Comparison of ENCODE assay signal across 18 cellular contexts in the genomic region with DNA sequence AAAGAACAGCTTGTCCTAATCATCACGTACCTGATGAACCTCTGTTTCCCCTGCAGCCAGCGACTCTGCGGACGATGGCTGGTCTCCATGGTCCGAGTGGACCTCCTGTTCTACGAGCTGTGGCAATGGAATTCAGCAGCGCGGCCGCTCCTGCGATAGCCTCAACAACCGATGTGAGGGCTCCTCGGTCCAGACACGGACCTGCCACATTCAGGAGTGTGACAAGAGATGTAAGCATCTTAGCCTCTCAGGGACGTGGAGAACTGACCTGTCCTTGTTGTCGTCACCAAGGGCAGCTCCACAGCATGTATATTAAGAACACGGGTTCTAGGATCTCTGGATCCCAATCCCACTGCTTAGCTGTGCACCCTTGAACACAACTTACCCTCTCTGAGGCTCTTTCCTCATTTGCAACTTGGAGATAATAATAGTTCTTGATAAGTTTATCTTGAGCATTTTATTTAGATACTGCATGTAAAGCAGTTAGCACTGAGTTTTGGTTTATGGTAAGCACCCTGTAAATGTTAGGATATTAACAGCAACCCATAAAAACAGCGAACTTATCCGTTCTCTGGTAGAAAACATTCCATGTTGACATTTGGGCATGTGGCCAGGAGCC. TPM values are rescaled to one million over a fixed set of nuclear protein-coding genes. Genes with fewer than 3 reads are reported as not detected.
A peak's percentile ranks its signal among the peaks of the same experiment; 100 is the strongest.
DNase-seq lines count a peak whose midpoint lies in the region; ATAC-seq and TF ChIP-seq lines count a peak whose summit lies in the region.
"Had no signal": no experiment of that assay in that cellular context is flagged by ENCODE, and none has a peak within 500 bp of the region (broad histone marks: within the 10 kb centered on the region; RNA-seq: fewer than 3 reads in every experiment).

No MANE protein-coding gene starts in this region.

- H3K27ac ChIP-seq in IMR-90 (ENCODE audit: insufficient read depth, low read length) = no peak overlapping the region
- H3K27ac ChIP-seq in epithelial cell of prostate = peak overlapping the region; percentile 95
- H3K27ac ChIP-seq in mesenchymal stem cell (ENCODE audit: low read length, poor library complexity, severe bottlenecking) = peak overlapping the region; percentile 8
- H3K27ac ChIP-seq: parathyroid adenoma had no signal

- POLR2A ChIA-PET in AG04449 (lab: Yijun Ruan, JAX) = interaction anchor here (0.7 to 3.7 kb wide), 15 partner anchors 76 to 873 kb away, joined by 3 to 25 read pairs (median 3); no protein-coding TSS in a partner anchor
- POLR2A ChIA-PET in IMR-90 (lab: Charles Lee; ENCODE audit: unreplicated experiment) = interaction anchor here (0.6 to 1.6 kb wide), 4 partner anchors 11 to 509 kb away, joined by 3 to 12 read pairs (median 3); no protein-coding TSS in a partner anchor

- peak; percentile 12 for TF ChIP-seq POLR2A in IMR-90 (IDR thresholded peaks at IDR 0.05; ENCODE audit: low read depth, low read length)

- H4K5ac ChIP-seq in IMR-90 (ENCODE audit: low read depth, low read length) = no peak overlapping the region

- no TSS peak for BruUV-seq in IMR-90 (replicated peaks; lab: Mats Ljungman, UMichigan)

- no peak overlapping the region for H3K9ac ChIP-seq in IMR-90 (ENCODE audit: low read depth, low read length)
- peak overlapping the region; percentile 61 for H3K9ac ChIP-seq in mesenchymal stem cell (ENCODE audit: low read length)
- H3K9ac ChIP-seq: parathyroid adenoma had no signal

- no peak overlapping the region for H2BK5ac ChIP-seq in IMR-90 (ENCODE audit: low read depth, low read length, poor library complexity, severe bottlenecking)
- no peak overlapping the region for H2BK5ac ChIP-seq in mesenchymal stem cell (ENCODE audit: low read depth, low read length, poor library complexity, severe bottlenecking)

- CTCF ChIA-PET in AG04449 (lab: Yijun Ruan, JAX) = interaction anchor here (0.9 to 2.3 kb wide), 2 partner anchors 98 to 170 kb away, joined by 4 to 7 read pairs; no protein-coding TSS in a partner anchor
- CTCF ChIA-PET in IMR-90 (lab: Yijun Ruan, JAX) = no interaction called here

- peaks cover 76% of the 10 kb centered on the region for H3K36me3 ChIP-seq in IMR-90 (ENCODE audit: control insufficient read depth, insufficient read depth, low read length)
- peaks cover 52 to 99% of the 10 kb centered on the region in 2 experiments for H3K36me3 ChIP-seq in mesenchymal stem cell (ENCODE audit: control insufficient read depth in 1 of 2, insufficient read depth in 2 of 2, low read depth in 1 of 2, low read length in 2 of 2)

- no peak overlapping the region for H2AK5ac ChIP-seq in IMR-90 (ENCODE audit: low read depth, low read length)
- H2AK5ac ChIP-seq in mesenchymal stem cell (ENCODE audit: low read length, severe bottlenecking) = no peak overlapping the region

- no peak overlapping the region for H2AFZ ChIP-seq in IMR-90 (replicated peaks; ENCODE audit: low read length, poor library complexity)
- no peak overlapping the region for H2AFZ ChIP-seq in mesenchymal stem cell (ENCODE audit: low read depth, low read length)
- H2AFZ ChIP-seq: parathyroid adenoma had no signal

- no peak overlapping the region for H3K14ac ChIP-seq in IMR-90 (replicated peaks; ENCODE audit: low read depth, low read length)
- H3K14ac ChIP-seq in mesenchymal stem cell (ENCODE audit: low read length in 2 of 2) = no peak overlapping the region

- dilution Hi-C loops in IMR-90 (cut with HindIII; ENCODE audit: low sequenced_read_pairs, unreplicated experiment) = no loop called here

- WGBS in IMR-90 (ENCODE audit: extremely low coverage in 2 of 2, insufficient read length in 1 of 2), 2 experiments = 88% methylated on average over 16 of the region's 18 CpGs; no CpG with 5 or more reads in 1 of the 2 experiments
- WGBS in mesenchymal stem cell = 88% methylated on average over 18 of the region's 18 CpGs

- H3K79me1 ChIP-seq in IMR-90 (ENCODE audit: low read depth in 1 of 2, low read length in 2 of 2) (peaks cover 4 to 75% of the 10 kb centered on the region in 2 experiments; a peak in 3 of 4 replicates), mesenchymal stem cell (replicated peaks; ENCODE audit: low read length, poor library complexity, severe bottlenecking) (no peaks in the 10 kb centered on the region)

- H3K9me1 ChIP-seq in IMR-90 (ENCODE audit: insufficient read depth, low read length) = peaks cover 10% of the 10 kb centered on the region; the same call in 1 of the 2 replicates

- no peak overlapping the region for H2BK20ac ChIP-seq in IMR-90 (ENCODE audit: low read depth, low read length)

- ATAC-seq in IMR-90 (ENCODE audit: low read depth) (peak; percentile 0; the same call in 1 of the 2 replicates), GM21360 (IDR thresholded peaks at IDR 0.05; ENCODE audit: unreplicated experiment) (no peak), HG03354 (IDR thresholded peaks at IDR 0.05; ENCODE audit: poor library complexity, severe bottlenecking, unreplicated experiment) (no peak)
- ATAC-seq: activated naive CD8-positive, alpha-beta T cell treated with anti-CD3 and anti-CD28 coated beads, Interleukin-2, amount 50 U/mL, for 24 hours; stimulated activated naive CD8-positive, alpha-beta T cell treated with anti-CD3 and anti-CD28 coated beads, Interleukin-15, Interleukin-2, amounts not matched to agents 100 U/mL and 50 U/mL, for 24 hours had no signal

- H2BK15ac ChIP-seq in IMR-90 (ENCODE audit: low read depth, low read length) = no peak overlapping the region
- H2BK15ac ChIP-seq in mesenchymal stem cell (ENCODE audit: low read depth, poor library complexity, severe bottlenecking) = no peak overlapping the region

- H3K9me3 ChIP-seq in IMR-90 (ENCODE audit: control insufficient read depth, insufficient read depth, low read length) = no peaks in the 10 kb centered on the region
- H3K9me3 ChIP-seq in mesenchymal stem cell (ENCODE audit: control insufficient read depth, low read length) = no peaks in the 10 kb centered on the region

- H2BK12ac ChIP-seq in mesenchymal stem cell (ENCODE audit: low read length in 2 of 2) = no peak overlapping the region

- peak overlapping the region; percentile 39 for H2AK9ac ChIP-seq in IMR-90 (replicated peaks; ENCODE audit: low read depth, low read length, poor library complexity)

- intact Hi-C loops in IMR-90 (cut with micrococcal nuclease) = no loop called here

- peak overlapping the region; percentile 29 for H3K4me3 ChIP-seq in AG04449 (ENCODE audit: low read depth, low read length)
- no peak overlapping the region for H3K4me3 ChIP-seq in IMR-90 (ENCODE audit: insufficient read depth, low read depth, low read length)
- H3K4me3 ChIP-seq in mesenchymal stem cell (ENCODE audit: insufficient read depth in 1 of 2, low read depth in 1 of 2, low read length in 2 of 2) = no peak overlapping the region

- TF ChIP-seq RAD21 in IMR-90 (IDR thresholded peaks at IDR 0.05; ENCODE audit: low read length) = no peak

- H3K4ac ChIP-seq in IMR-90 (ENCODE audit: low read depth, low read length) (no peak overlapping the region), mesenchymal stem cell (ENCODE audit: low read depth in 1 of 2, low read length in 2 of 2) (no peak overlapping the region)

- TF ChIP-seq CTCF in AG04449 (IDR thresholded peaks at IDR 0.05; ENCODE audit: insufficient read depth, low read length, missing control alignments) = no peak
- no peak for TF ChIP-seq CTCF in IMR-90 (conservative IDR thresholded peaks at IDR 0.05; ENCODE audit: low read depth, low read length)

- H3K18ac ChIP-seq in IMR-90 (ENCODE audit: low read depth, low read length) (no peak overlapping the region), mesenchymal stem cell (ENCODE audit: low read depth in 1 of 2, low read length in 2 of 2) (no peak overlapping the region)

- no peaks in the 10 kb centered on the region for H3K4me1 ChIP-seq in IMR-90 (ENCODE audit: control insufficient read depth, insufficient read depth, low read length)
- H3K4me1 ChIP-seq in mesenchymal stem cell (ENCODE audit: control insufficient read depth, insufficient read depth, low read depth, low read length) = peaks cover 25% of the 10 kb centered on the region
- H3K4me1 ChIP-seq: parathyroid adenoma had no signal

- H4K20me1 ChIP-seq in IMR-90 (ENCODE audit: insufficient read depth, low read length) = peaks cover 99% of the 10 kb centered on the region

- H3K23ac ChIP-seq in IMR-90 (ENCODE audit: low read depth, low read length) = no peak overlapping the region
- no peak overlapping the region for H3K23ac ChIP-seq in mesenchymal stem cell (ENCODE audit: low read length in 2 of 2)

- H3K56ac ChIP-seq in IMR-90 (ENCODE audit: extremely low read depth, insufficient read depth, low read length) = no peak overlapping the region

- in situ Hi-C loops in IMR-90 (cut with MboI; ENCODE audit: low sequenced_read_pairs) = no loop called here

- DNase-seq in AG04449 (ENCODE audit: low read depth, low spot score) = peak; percentile 41
- peak; percentile 47 for DNase-seq in IMR-90
- DNase-seq in epithelial cell of prostate (ENCODE audit: low read depth, low spot score) = no peak
- peak; percentile 33 for DNase-seq in mesenchymal stem cell
- DNase-seq in GM03348 (ENCODE audit: low spot score) = no peak
- DNase-seq in activated CD4-positive, alpha-beta T cell treated with anti-CD3 and anti-CD28 coated beads, Interleukin-2, amount 50 U/mL, for 4 hours = no peak
- DNase-seq: activated CD4-positive, alpha-beta T cell treated with anti-CD3 and anti-CD28 coated beads, Interleukin-2, amount 50 U/mL, for 1 hour; activated naive CD8-positive, alpha-beta T cell treated with anti-CD3 and anti-CD28 coated beads, Interleukin-2, amount 50 U/mL, for 24 hours; hypothalamus; KG1; NCI-H1417; NCI-H2227 treated with DMSO at 0.1 percent for 48 hours; SHP77 treated with DMSO at 0.1 percent for 48 hours; stimulated activated naive CD8-positive, alpha-beta T cell treated with anti-CD3 and anti-CD28 coated beads, Interleukin-15, Interleukin-2, amounts not matched to agents 100 U/mL and 50 U/mL, for 24 hours; T-helper 9 cell had no signal

- H4K8ac ChIP-seq in IMR-90 (ENCODE audit: low read depth in 2 of 2, low read length in 2 of 2) (no peak overlapping the region), mesenchymal stem cell (ENCODE audit: low read length) (no peak overlapping the region)

- H2BK120ac ChIP-seq in IMR-90 (ENCODE audit: low read depth, low read length) = no peak overlapping the region
- no peak overlapping the region for H2BK120ac ChIP-seq in mesenchymal stem cell (ENCODE audit: low read depth, low read length)

- H4K91ac ChIP-seq in IMR-90 (ENCODE audit: insufficient read depth, low read depth, low read length) (no peak overlapping the region), mesenchymal stem cell (ENCODE audit: low read length) (no peak overlapping the region)

- no peaks in the 10 kb centered on the region for H3K27me3 ChIP-seq in IMR-90 (ENCODE audit: control insufficient read depth, insufficient read depth, low read length)
- no peaks in the 10 kb centered on the region for H3K27me3 ChIP-seq in mesenchymal stem cell (ENCODE audit: control insufficient read depth in 1 of 2, insufficient read depth in 1 of 2, low read length in 2 of 2)

- H3K4me2 ChIP-seq in IMR-90 (ENCODE audit: low read depth, low read length) (no peak overlapping the region; the same call in 1 of the 2 replicates), mesenchymal stem cell (ENCODE audit: low read length, poor library complexity, severe bottlenecking) (no peak overlapping the region)

RNA-seq across cellular contexts. Expression of a gene that starts 6.5 kb away (rescaled TPM):
- total RNA-seq in IMR-90 (2012; rRNA removed) = 3,217 and 4,071 TPM in 2 replicates
- polyA plus RNA-seq in IMR-90 (2012; rRNA removed) = 1,562 and 1,711 TPM in 2 replicates
- 567 and 904 TPM in 2 replicates for polyA plus RNA-seq in IMR-90 (2012; cell fraction: cytosol; rRNA removed)
- polyA plus RNA-seq in IMR-90 (2012; cell fraction: nucleus; rRNA removed; ENCODE audit: low replicate concordance) = 2,496 and 5,799 TPM in 2 replicates
- polyA plus RNA-seq in mesenchymal stem cell (2013, experiment 1 of 2) = 229 TPM
- polyA plus RNA-seq in mesenchymal stem cell (2013, experiment 2 of 2) = 221 TPM

Comparison
In these comparisons a context has a peak if more than half of its experiments do, and no peak if none do; other contexts are left out.
1. DNase-seq: peak in AG04449 (single experiment), IMR-90 (single experiment) and mesenchymal stem cell (single experiment); none in epithelial cell of prostate (single experiment), GM03348 (single experiment) and activated CD4-positive, alpha-beta T cell treated with anti-CD3 and anti-CD28 coated beads, Interleukin-2, amount 50 U/mL, for 4 hours (0 of 2).